35 cellular contexts compared by ENCODE assay signal in the genomic region with DNA sequence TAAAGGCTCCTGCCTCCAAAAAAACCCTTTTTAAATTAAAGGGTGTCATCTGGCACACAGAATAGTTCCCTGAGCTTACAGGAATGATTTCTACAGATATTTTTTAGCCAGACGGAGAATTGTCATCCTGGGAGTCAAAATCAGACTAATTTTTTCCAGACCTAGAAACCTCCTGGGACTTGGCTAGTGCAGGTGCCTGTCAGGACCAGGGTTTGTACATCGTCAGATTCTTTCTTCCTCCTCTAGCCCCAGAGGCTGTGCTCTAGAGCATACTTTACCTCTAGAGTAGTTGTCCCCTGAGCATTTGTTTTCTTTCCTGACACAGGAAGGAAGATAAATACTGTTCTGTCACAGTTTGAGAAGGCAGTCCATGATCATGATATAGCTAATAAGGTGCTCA. TPM values are rescaled to one million over a fixed set of nuclear protein-coding genes. Genes with fewer than 3 reads are reported as not detected.
"Had no signal": no experiment of that assay in that cellular context is flagged by ENCODE, and none has a peak within 500 bp of the region (broad histone marks: within the 10 kb centered on the region; RNA-seq: fewer than 3 reads in every experiment).

No MANE protein-coding gene starts in this region.

- H3K9me3 Mint-ChIP-seq: T-helper 1 cell treated with Interleukin-12 subunit alpha and Interleukin-12 subunit beta and Interleukin-4 antibody, amounts not matched to agents 30 μg/mL and 1 μg/mL, for 36 hours had no signal

- H3K9me3 ChIP-seq: SJCRH30, SK-N-SH had no signal

- H3K4me3 Mint-ChIP-seq: T-helper 1 cell treated with Interleukin-12 subunit alpha and Interleukin-12 subunit beta and Interleukin-4 antibody, amounts not matched to agents 30 μg/mL and 1 μg/mL, for 36 hours had no signal

- H3K4me1 ChIP-seq: SJCRH30 had no signal

- H3K36me3 ChIP-seq: SJCRH30 had no signal

- H3K27me3 ChIP-seq: SJCRH30 had no signal

- H3K27ac Mint-ChIP-seq: T-helper 1 cell treated with Interleukin-12 subunit alpha and Interleukin-12 subunit beta and Interleukin-4 antibody, amounts not matched to agents 30 μg/mL and 1 μg/mL, for 36 hours had no signal

- H3K4me3 ChIP-seq: PC-9, SJCRH30 had no signal

- H3K27ac ChIP-seq: PC-9, RWPE1, SJCRH30 had no signal

- DNase-seq: Karpas-422, MM.1S, MV-4-11, NCI-H1092 treated with DMSO at 0.1 percent for 48 hours, NCI-H1436, NCI-H146, NCI-H1694, NCI-H187, NCI-H1930, NCI-H2029 treated with DMSO at 0.1 percent for 48 hours, NCI-H2081 treated with DMSO at 0.1 percent for 48 hours, NCI-H2107, NCI-H2171, NCI-H226, NCI-H446 treated with DMSO at 0.1 percent for 48 hours, NCI-H510A, NCI-H524, NCI-H526, NCI-H774, PC-9, SHP77, SIG-M5, SJCRH30, SK-N-SH, SW 1271, T-helper 1 cell, T-helper 2 cell had no signal

- ATAC-seq: Panc1, Right ventricle myocardium inferior had no signal

RNA-seq across cellular contexts. Expression of gene RAB3C, which starts 52.5 kb away (rescaled TPM):
- total RNA-seq: LHCN-M2, MCF 10A, OCI-LY7, PC-9, RPMI7951, SJCRH30 had no signal
